In genomic region chr12:53143355-53143754, GRCh38 we compare ENCODE assay signal across 1 cellular context.
TF ChIP-seq lines count a peak whose summit lies in the region.

No MANE protein-coding gene starts in this region.

TF ChIP-seq in HepG2, 621 proteins besides CTCF, POLR2A, EP300 and RAD21:
- no peak for TF ChIP-seq SOX13 (IDR thresholded peaks at IDR 0.05)
- TF ChIP-seq SOX13 (CRISPR knock-in tag; conservative IDR thresholded peaks at IDR 0.05 in 1 of 2, IDR thresholded peaks at IDR 0.05 in 1 of 2): peak in 1 of 2 experiments; percentile 35; a peak in 1 of 4 replicates
- TF ChIP-seq REXO4 (CRISPR knock-in tag; IDR thresholded peaks at IDR 0.05; ENCODE audit: borderline replicate concordance): no peak
